Comparison of ENCODE assay signal across 35 cellular contexts in genomic region chr4:14627038-14627437, GRCh38.
A peak's percentile ranks its signal among the peaks of the same experiment; 100 is the strongest.
DNase-seq lines count a peak whose midpoint lies in the region; ATAC-seq and TF ChIP-seq lines count a peak whose summit lies in the region.
"Had no signal": no experiment of that assay in that cellular context is flagged by ENCODE, and none has a peak within 500 bp of the region (broad histone marks: within the 10 kb centered on the region; RNA-seq: fewer than 3 reads in every experiment).

No MANE protein-coding gene starts in this region.

- peaks cover 0 to 8% of the 10 kb centered on the region in 2 experiments; a peak in 2 of 4 replicates for H3K4me1 ChIP-seq in SK-N-SH (ENCODE audit: control insufficient read depth in 1 of 2, insufficient read depth in 2 of 2, low read depth in 1 of 2, low read length in 1 of 2)
- H3K4me1 ChIP-seq: A549; BE2C; BLaER1; BLaER1 treated with 17β-estradiol and CSF1 and Interleukin-3, amounts not matched to agents 10 nM and 100 nM; Caco-2 had no signal

- no peaks in the 10 kb centered on the region for H3F3A ChIP-seq in SK-N-SH (replicated peaks; ENCODE audit: insufficient read depth)

- peaks cover 0 to 8% (median 4%) of the 10 kb centered on the region in 6 donors for H3K9me3 Mint-ChIP-seq in immature natural killer cell
- no peaks in the 10 kb centered on the region for H3K9me3 Mint-ChIP-seq in activated T-helper 2 cell treated with anti-CD3 and anti-CD28 coated beads, Interferon-gamma antibody, Interleukin-2, Interleukin-4, amounts not matched to agents 10 μg/mL and 5 μg/mL and 100 μg/mL, durations not matched to agents 14 hours and 24 hours and 36 hours

- no peak overlapping the region for H2AFZ ChIP-seq in SK-N-SH (ENCODE audit: low read depth)

- H3K9me2 ChIP-seq in SK-N-SH, result no peaks in the 10 kb centered on the region

- H3K27ac Mint-ChIP-seq in immature natural killer cell, result no peak overlapping the region
- H3K27ac Mint-ChIP-seq in activated T-helper 2 cell treated with anti-CD3 and anti-CD28 coated beads, Interferon-gamma antibody, Interleukin-2, Interleukin-4, amounts not matched to agents 10 μg/mL and 5 μg/mL and 100 μg/mL, durations not matched to agents 14 hours and 24 hours and 36 hours, result no peak overlapping the region
- H3K27ac Mint-ChIP-seq: B cell; CD14-positive monocyte; CD4-positive, alpha-beta memory T cell; CD4-positive, alpha-beta T cell; CD4-positive, CD25-positive, alpha-beta regulatory T cell; CD8-positive, alpha-beta memory T cell; CD8-positive, alpha-beta T cell had no signal

- H3K79me2 ChIP-seq in SK-N-SH (ENCODE audit: insufficient read depth), result no peaks in the 10 kb centered on the region

- H3K36me3 ChIP-seq in SK-N-SH (replicated peaks in 1 of 2; ENCODE audit: control insufficient read depth in 1 of 2, insufficient read depth in 2 of 2, low read length in 1 of 2), result no peaks in the 10 kb centered on the region
- H3K36me3 ChIP-seq: BE2C; BLaER1; BLaER1 treated with 17β-estradiol and CSF1 and Interleukin-3, amounts not matched to agents 10 nM and 100 nM had no signal

- intact Hi-C loops in activated T-helper 2 cell treated with anti-CD3 and anti-CD28 coated beads, Interferon-gamma antibody, Interleukin-2, Interleukin-4, amounts not matched to agents 10 μg/mL and 5 μg/mL and 100 μg/mL, durations not matched to agents 14 hours and 24 hours and 36 hours (cut with micrococcal nuclease), result no loop called here

- no peaks in the 10 kb centered on the region for H3K27me3 ChIP-seq in SK-N-SH (ENCODE audit: insufficient read depth)
- H3K27me3 ChIP-seq: BE2C; BLaER1; BLaER1 treated with 17β-estradiol and CSF1 and Interleukin-3, amounts not matched to agents 10 nM and 100 nM had no signal

- peak overlapping the region in 1 of 2 experiments; percentile 6; a peak in 1 of 4 replicates for H3K27ac ChIP-seq in SK-N-SH (ENCODE audit: low read depth in 2 of 2, low read length in 1 of 2)
- H3K27ac ChIP-seq: 22Rv1; A549; BLaER1; BLaER1 treated with 17β-estradiol and CSF1 and Interleukin-3, amounts not matched to agents 10 nM and 100 nM; C4-2B had no signal

- no peak overlapping the region for H3K4me2 ChIP-seq in SK-N-SH
- H3K4me2 ChIP-seq: A549; BLaER1; BLaER1 treated with 17β-estradiol and CSF1 and Interleukin-3, amounts not matched to agents 10 nM and 100 nM had no signal

- DNase-seq in SK-N-DZ (ENCODE audit: low spot score), result peak; percentile 8
- peak; percentile 52 for DNase-seq in SK-N-SH
- DNase-seq in retinal pigment epithelial cell (ENCODE audit: low read depth), result peak; percentile 43
- no peak for DNase-seq in immature natural killer cell
- no peak for DNase-seq in activated T-helper 2 cell treated with anti-CD3 and anti-CD28 coated beads, Interferon-gamma antibody, Interleukin-2, Interleukin-4, amounts not matched to agents 10 μg/mL and 5 μg/mL and 100 μg/mL, durations not matched to agents 14 hours and 24 hours and 36 hours (ENCODE audit: low spot score)
- no peak for DNase-seq in cortex of kidney (lab: John Stamatoyannopoulos, UW)
- DNase-seq: 8988T; ACHN; AML-193; BE2C; C1 segment of cervical spinal cord; Caco-2; Calu3; CD4-positive, alpha-beta memory T cell; CD4-positive, alpha-beta T cell; CD4-positive, CD25-positive, alpha-beta regulatory T cell; CD8-positive, alpha-beta memory T cell; CD8-positive, alpha-beta T cell; COR-L47; DMS 273 treated with DMSO at 0.1 percent for 48 hours; DMS153; DMS53; DMS79; DMS79 treated with DMSO at 0.1 percent for 48 hours; DND-41; EL had no signal

- no peak overlapping the region for H3K4me3 Mint-ChIP-seq in immature natural killer cell
- no peak overlapping the region for H3K4me3 Mint-ChIP-seq in activated T-helper 2 cell treated with anti-CD3 and anti-CD28 coated beads, Interferon-gamma antibody, Interleukin-2, Interleukin-4, amounts not matched to agents 10 μg/mL and 5 μg/mL and 100 μg/mL, durations not matched to agents 14 hours and 24 hours and 36 hours (ENCODE audit: low read depth)
- H3K4me3 Mint-ChIP-seq: B cell; CD14-positive monocyte; CD4-positive, alpha-beta memory T cell; CD4-positive, alpha-beta T cell; CD4-positive, CD25-positive, alpha-beta regulatory T cell; CD8-positive, alpha-beta memory T cell; CD8-positive, alpha-beta T cell had no signal

- peaks cover 3% of the 10 kb centered on the region in 3 donors for H3K36me3 Mint-ChIP-seq in immature natural killer cell
- no peaks in the 10 kb centered on the region for H3K36me3 Mint-ChIP-seq in activated T-helper 2 cell treated with anti-CD3 and anti-CD28 coated beads, Interferon-gamma antibody, Interleukin-2, Interleukin-4, amounts not matched to agents 10 μg/mL and 5 μg/mL and 100 μg/mL, durations not matched to agents 14 hours and 24 hours and 36 hours (ENCODE audit: low read depth)
- H3K36me3 Mint-ChIP-seq: CD14-positive monocyte; CD4-positive, alpha-beta memory T cell; CD4-positive, CD25-positive, alpha-beta regulatory T cell; CD8-positive, alpha-beta memory T cell; CD8-positive, alpha-beta T cell had no signal

- no peak overlapping the region for H3K9ac ChIP-seq in SK-N-SH
- H3K9ac ChIP-seq: BLaER1; BLaER1 treated with 17β-estradiol and CSF1 and Interleukin-3, amounts not matched to agents 10 nM and 100 nM had no signal

- CTCF ChIA-PET in SK-N-SH (lab: Yijun Ruan, JAX), result interaction anchor here (1.1 kb wide), 1 partner anchor 23 kb away, joined by 4 read pairs; no protein-coding TSS in a partner anchor

- no peaks in the 10 kb centered on the region for H4K20me1 ChIP-seq in SK-N-SH (ENCODE audit: insufficient read depth)
- H4K20me1 ChIP-seq: BLaER1; BLaER1 treated with 17β-estradiol and CSF1 and Interleukin-3, amounts not matched to agents 10 nM and 100 nM had no signal

- ATAC-seq in SK-N-SH treated with all-trans-retinoic acid at 6 μM for 48 hours (no peak), HG02938 (IDR thresholded peaks at IDR 0.05; ENCODE audit: unreplicated experiment) (no peak)
- ATAC-seq: A549; CD8-positive, alpha-beta T cell had no signal

- WGBS in SK-N-SH (ENCODE audit: low lambda C conversion rate), result 23% methylated on average over 5 of the region's 5 CpGs

- no peaks in the 10 kb centered on the region for H3K4me1 Mint-ChIP-seq in immature natural killer cell
- H3K4me1 Mint-ChIP-seq in activated T-helper 2 cell treated with anti-CD3 and anti-CD28 coated beads, Interferon-gamma antibody, Interleukin-2, Interleukin-4, amounts not matched to agents 10 μg/mL and 5 μg/mL and 100 μg/mL, durations not matched to agents 14 hours and 24 hours and 36 hours (ENCODE audit: low read depth), result no peaks in the 10 kb centered on the region
- H3K4me1 Mint-ChIP-seq: B cell; CD14-positive monocyte; CD4-positive, alpha-beta memory T cell; CD4-positive, CD25-positive, alpha-beta regulatory T cell; CD8-positive, alpha-beta memory T cell had no signal

- no peak overlapping the region for H3K4me3 ChIP-seq in SK-N-SH (ENCODE audit: low read depth in 2 of 2, low read length in 1 of 2)
- H3K4me3 ChIP-seq in retinal pigment epithelial cell (ENCODE audit: low read length), result no peak overlapping the region
- H3K4me3 ChIP-seq: A549; BLaER1; BLaER1 treated with 17β-estradiol and CSF1 and Interleukin-3, amounts not matched to agents 10 nM and 100 nM had no signal

- TF ChIP-seq CTCF in SK-N-SH (IDR thresholded peaks at IDR 0.05) (no peak), retinal pigment epithelial cell (conservative IDR thresholded peaks at IDR 0.05; ENCODE audit: low read depth, low read length) (no peak)

- peak in 1 of 2 experiments; percentile 61; a peak in 1 of 4 replicates for TF ChIP-seq EP300 in SK-N-SH (IDR thresholded peaks at IDR 0.05; ENCODE audit: borderline replicate concordance in 1 of 2, low read depth in 1 of 2, low read length in 1 of 2)

- POLR2A ChIA-PET in SK-N-SH (lab: Yijun Ruan, JAX), result interaction anchor here (1.1 kb wide), 1 partner anchor 9 kb away, joined by 4 read pairs; no protein-coding TSS in a partner anchor

- no peak for TF ChIP-seq RAD21 in SK-N-SH (IDR thresholded peaks at IDR 0.05; ENCODE audit: low read length)

- no peaks in the 10 kb centered on the region for H3K9me3 ChIP-seq in SK-N-SH
- H3K9me3 ChIP-seq: A549, BE2C, BLaER1, Caco-2 had no signal

- no peaks in the 10 kb centered on the region for H3K27me3 Mint-ChIP-seq in immature natural killer cell (ENCODE audit: low read depth in 3 of 3)
- no peaks in the 10 kb centered on the region for H3K27me3 Mint-ChIP-seq in activated T-helper 2 cell treated with anti-CD3 and anti-CD28 coated beads, Interferon-gamma antibody, Interleukin-2, Interleukin-4, amounts not matched to agents 10 μg/mL and 5 μg/mL and 100 μg/mL, durations not matched to agents 14 hours and 24 hours and 36 hours (ENCODE audit: low read depth)
- H3K27me3 Mint-ChIP-seq: B cell; CD4-positive, alpha-beta T cell; CD4-positive, CD25-positive, alpha-beta regulatory T cell; CD8-positive, alpha-beta memory T cell had no signal

TF ChIP-seq in SK-N-SH, 30 proteins besides CTCF, POLR2A, EP300 and RAD21 (continues in another document):
- TF ChIP-seq CHD2 (IDR thresholded peaks at IDR 0.05; ENCODE audit: low read length, partially characterized antibody) (peak; percentile 32), GABPA (IDR thresholded peaks at IDR 0.05; ENCODE audit: low read depth) (no peak)

TF ChIP-seq in SK-N-SH treated with all-trans-retinoic acid at 6 μM for 48 hours, 23 proteins besides CTCF, POLR2A, EP300 and RAD21 (continues in another document):
- no peak for TF ChIP-seq PATZ1 (CRISPR knock-in tag; IDR thresholded peaks at IDR 0.05; ENCODE audit: borderline replicate concordance)
- TF ChIP-seq ISL1 (CRISPR knock-in tag; IDR thresholded peaks at IDR 0.05), result no peak
- TF ChIP-seq TCF4 (CRISPR knock-in tag; IDR thresholded peaks at IDR 0.05; ENCODE audit: borderline replicate concordance), result 0 out of 2 replicates have a peak, but pooled peaks have one; percentile 35
- TF ChIP-seq PPARA (CRISPR knock-in tag; IDR thresholded peaks at IDR 0.05; ENCODE audit: borderline replicate concordance), result no peak
- no peak for TF ChIP-seq RARB (CRISPR knock-in tag; IDR thresholded peaks at IDR 0.05)

Comparison
In these comparisons a context has a peak if more than half of its experiments do, and no peak if none do; other contexts are left out.
1. DNase-seq: peak in SK-N-DZ (single experiment), SK-N-SH (single experiment) and retinal pigment epithelial cell (single experiment); none in immature natural killer cell (0 of 3), activated T-helper 2 cell treated with anti-CD3 and anti-CD28 coated beads, Interferon-gamma antibody, Interleukin-2, Interleukin-4, amounts not matched to agents 10 μg/mL and 5 μg/mL and 100 μg/mL, durations not matched to agents 14 hours and 24 hours and 36 hours (single experiment) and cortex of kidney (single experiment).